ENCODE assay signal across 8 cellular contexts in the genomic region with DNA sequence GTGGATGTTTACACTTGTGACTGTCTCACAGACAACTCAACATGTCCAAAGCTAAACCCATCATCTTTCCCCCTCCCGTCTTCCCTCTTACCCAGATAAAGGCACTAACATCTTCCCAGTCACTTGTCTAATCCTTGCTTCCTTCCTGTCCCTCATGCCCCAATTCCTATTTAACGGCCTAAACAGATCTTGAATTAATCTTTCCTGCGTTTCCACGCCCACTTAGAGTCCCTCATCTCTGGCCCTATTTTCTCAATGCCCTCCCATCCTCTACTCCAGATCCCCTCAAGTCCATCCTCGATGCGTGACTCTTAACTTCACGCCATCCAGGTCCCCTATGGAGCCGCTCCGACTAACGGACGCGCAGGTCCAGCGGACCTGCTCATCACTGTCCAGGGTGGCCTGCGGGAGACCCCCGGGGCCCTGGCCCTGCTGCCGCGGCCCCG. TPM values are rescaled to one million over a fixed set of nuclear protein-coding genes. Genes with fewer than 3 reads are reported as not detected.
DNase-seq lines count a peak whose midpoint lies in the region; ATAC-seq and TF ChIP-seq lines count a peak whose summit lies in the region.

No MANE protein-coding gene starts in this region.

- peak overlapping the region; percentile 85 for H3K4me3 Mint-ChIP-seq in GM23338

- peak overlapping the region; percentile 88 for H3K9ac ChIP-seq in smooth muscle cell (ENCODE audit: low read depth)

- H3K9me2 ChIP-seq in GM23338 (ENCODE audit: insufficient read depth): no peaks in the 10 kb centered on the region

- TF ChIP-seq CTCF in GM23338 (conservative IDR thresholded peaks at IDR 0.05; ENCODE audit: low read depth in 2 of 2) (no peak), WI38 (IDR thresholded peaks at IDR 0.05; ENCODE audit: low read depth, low read length) (no peak), gastroesophageal sphincter (IDR thresholded peaks at IDR 0.05) (no peak), smooth muscle cell (IDR thresholded peaks at IDR 0.05; ENCODE audit: borderline replicate concordance, insufficient read depth, poor library complexity, severe bottlenecking) (no peak)

- H3K36me3 Mint-ChIP-seq in GM23338 (ENCODE audit: low read depth): peaks cover 31% of the 10 kb centered on the region

- TF ChIP-seq POLR2A in gastroesophageal sphincter (IDR thresholded peaks at IDR 0.05): no peak

- H3K27ac Mint-ChIP-seq in GM23338: peak overlapping the region; percentile 36

- peaks cover 25% of the 10 kb centered on the region for H3K4me1 Mint-ChIP-seq in GM23338

- H3K4me2 ChIP-seq in GM23338: peak overlapping the region; percentile 98
- peak overlapping the region; percentile 98 for H3K4me2 ChIP-seq in smooth muscle cell

- H3K4me1 ChIP-seq in ACC112 (ENCODE audit: control insufficient read depth, insufficient read depth, low read length, unreplicated experiment) (peaks cover 7% of the 10 kb centered on the region), GM23338 (ENCODE audit: insufficient read depth) (peaks cover 19% of the 10 kb centered on the region), gastroesophageal sphincter (peaks cover 0 to 28% (median 4%) of the 10 kb centered on the region in 3 donors), smooth muscle cell (ENCODE audit: low read depth) (peaks cover 11% of the 10 kb centered on the region)

- H3K79me2 ChIP-seq in ACC112 (ENCODE audit: control insufficient read depth, insufficient read depth, low read length, unreplicated experiment) (peaks cover 20% of the 10 kb centered on the region), GM23338 (replicated peaks; ENCODE audit: insufficient read depth) (peaks cover 47% of the 10 kb centered on the region), smooth muscle cell (ENCODE audit: low read depth) (no peaks in the 10 kb centered on the region)

- H3K27ac ChIP-seq in ACC112 (ENCODE audit: low read depth, low read length): peak overlapping the region; percentile 71
- peak overlapping the region; percentile 86; the same call in 1 of the 2 replicates for H3K27ac ChIP-seq in GM23338 (ENCODE audit: low read depth)
- H3K27ac ChIP-seq in gastroesophageal sphincter: peak overlapping the region; percentile 39 to 94 (median 92)
- H3K27ac ChIP-seq in smooth muscle cell (ENCODE audit: low read depth): peak overlapping the region; percentile 90

- ATAC-seq in GM23338 (no peak), gastroesophageal sphincter (no peak), HG03135 (IDR thresholded peaks at IDR 0.05; ENCODE audit: unreplicated experiment) (no peak), GM18907 (IDR thresholded peaks at IDR 0.05; ENCODE audit: unreplicated experiment) (no peak)

- H3K9me3 Mint-ChIP-seq in GM23338: peaks cover 12% of the 10 kb centered on the region

- peak overlapping the region; percentile 96 for H3K4me3 ChIP-seq in ACC112 (ENCODE audit: low read depth, low read length)
- peak overlapping the region; percentile 99 for H3K4me3 ChIP-seq in GM23338
- H3K4me3 ChIP-seq in WI38 (ENCODE audit: low read depth, low read length): peak overlapping the region; percentile 79
- peak overlapping the region; percentile 47 to 93 for H3K4me3 ChIP-seq in gastroesophageal sphincter
- H3K4me3 ChIP-seq in smooth muscle cell: peak overlapping the region; percentile 84

- WGBS in gastroesophageal sphincter (ENCODE audit: low coverage in 1 of 2), 2 donors: 0% methylated on average over 5 to 10 of the region's 18 CpGs
- 0% methylated on average over 18 of the region's 18 CpGs for WGBS in smooth muscle cell (ENCODE audit: low lambda C conversion rate)

- TF ChIP-seq EP300 in gastroesophageal sphincter (IDR thresholded peaks at IDR 0.05): no peak

- no peaks in the 10 kb centered on the region for H3K9me3 ChIP-seq in gastroesophageal sphincter
- no peaks in the 10 kb centered on the region for H3K9me3 ChIP-seq in smooth muscle cell (replicated peaks; ENCODE audit: low read depth)

- H4K20me1 ChIP-seq in GM23338 (replicated peaks; ENCODE audit: insufficient read depth) (no peaks in the 10 kb centered on the region), smooth muscle cell (ENCODE audit: low read depth) (no peaks in the 10 kb centered on the region)

- DNase-seq in GM23338 (ENCODE audit: low spot score) (peak; percentile 32), smooth muscle cell (lab: John Stamatoyannopoulos, UW; ENCODE audit: unreplicated experiment) (no peak)
- no peak for DNase-seq in stimulated activated CD4-positive, alpha-beta T cell treated with anti-CD3 and anti-CD28 coated beads, Interleukin-1b, Interleukin-23, amount 100 ng/mL, for 48 hours

- no peaks in the 10 kb centered on the region for H3K27me3 ChIP-seq in ACC112 (ENCODE audit: insufficient read depth, low read length)
- H3K27me3 ChIP-seq in GM23338 (ENCODE audit: insufficient read depth): no peaks in the 10 kb centered on the region
- peaks cover 3% of the 10 kb centered on the region for H3K27me3 ChIP-seq in gastroesophageal sphincter
- H3K27me3 ChIP-seq in smooth muscle cell (ENCODE audit: low read depth): no peaks in the 10 kb centered on the region

- H3K27me3 Mint-ChIP-seq in GM23338 (ENCODE audit: insufficient read depth, low read depth, poor library complexity): peaks cover 5% of the 10 kb centered on the region

- H3F3A ChIP-seq in GM23338 (replicated peaks; ENCODE audit: low read depth) (0 out of 2 replicates have a peak, but pooled peaks cover 3% of the 10 kb centered on the region), smooth muscle cell (ENCODE audit: low read depth) (peaks cover 14% of the 10 kb centered on the region)

- peak overlapping the region; percentile 94 for H2AFZ ChIP-seq in ACC112 (ENCODE audit: low read length, unreplicated experiment)
- peak overlapping the region; percentile 93 for H2AFZ ChIP-seq in GM23338
- H2AFZ ChIP-seq in smooth muscle cell (ENCODE audit: low read depth): peak overlapping the region; percentile 90

- H3K36me3 ChIP-seq in ACC112 (ENCODE audit: insufficient read depth, low read length) (peaks cover 3% of the 10 kb centered on the region; the same call in 1 of the 2 replicates), GM23338 (ENCODE audit: insufficient read depth) (peaks cover 9% of the 10 kb centered on the region), gastroesophageal sphincter (peaks cover 0 to 9% of the 10 kb centered on the region in 2 donors), smooth muscle cell (ENCODE audit: low read depth) (no peaks in the 10 kb centered on the region)

TF ChIP-seq in GM23338, 12 proteins besides CTCF, POLR2A, EP300 and RAD21 (continues in another document):
- TF ChIP-seq JUNB (IDR thresholded peaks at IDR 0.05; ENCODE audit: unreplicated experiment) (no peak), EZH2 (IDR thresholded peaks at IDR 0.05; ENCODE audit: low read depth, unreplicated experiment) (no peak), EZH2phosphoT487 (IDR thresholded peaks at IDR 0.05; ENCODE audit: unreplicated experiment) (no peak), CREB1 (CRISPR knock-in tag; IDR thresholded peaks at IDR 0.05; ENCODE audit: low read depth) (no peak), ZNF331 (CRISPR knock-in tag; IDR thresholded peaks at IDR 0.05; ENCODE audit: low read depth) (no peak), POLR2AphosphoS5 (IDR thresholded peaks at IDR 0.05; ENCODE audit: low read depth) (no peak), REST (IDR thresholded peaks at IDR 0.05; ENCODE audit: unreplicated experiment) (no peak), ZNF114 (CRISPR knock-in tag; IDR thresholded peaks at IDR 0.05) (no peak), STAT1 (IDR thresholded peaks at IDR 0.05; ENCODE audit: unreplicated experiment) (no peak)
- TF ChIP-seq, protein P1, sequence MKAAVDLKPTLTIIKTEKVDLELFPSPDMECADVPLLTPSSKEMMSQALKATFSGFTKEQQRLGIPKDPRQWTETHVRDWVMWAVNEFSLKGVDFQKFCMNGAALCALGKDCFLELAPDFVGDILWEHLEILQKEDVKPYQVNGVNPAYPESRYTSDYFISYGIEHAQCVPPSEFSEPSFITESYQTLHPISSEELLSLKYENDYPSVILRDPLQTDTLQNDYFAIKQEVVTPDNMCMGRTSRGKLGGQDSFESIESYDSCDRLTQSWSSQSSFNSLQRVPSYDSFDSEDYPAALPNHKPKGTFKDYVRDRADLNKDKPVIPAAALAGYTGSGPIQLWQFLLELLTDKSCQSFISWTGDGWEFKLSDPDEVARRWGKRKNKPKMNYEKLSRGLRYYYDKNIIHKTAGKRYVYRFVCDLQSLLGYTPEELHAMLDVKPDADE (IDR thresholded peaks at IDR 0.05): no peak

RNA-seq across cellular contexts. Expression of gene SCLY, which starts 0.7 kb away (rescaled TPM):
- total RNA-seq in GM23338 (2014; rRNA removed; shearing (Covaris generic)): 68.9 and 80.3 TPM in 2 replicates
- 57.2 and 61.1 TPM in 2 replicates for polyA plus RNA-seq in GM23338 (2016; fragmentation: Nextera tagmentation; extraction: Ambion mirVana)
- total RNA-seq in gastroesophageal sphincter: 10 to 100 TPM; 14.2 to 23.2 (median 16.5) TPM
- total RNA-seq in smooth muscle cell: 12.9 and 13.4 TPM in 2 replicates
- polyA plus RNA-seq in smooth muscle cell: 7.6 and 10.0 TPM in 2 replicates

RNA-seq across cellular contexts. Expression of gene ESPNL, which starts 40.0 kb away (rescaled TPM):
- 3.1 and 4.3 TPM in 2 replicates for total RNA-seq in GM23338 (2014; rRNA removed; shearing (Covaris generic))
- 0.44 and 0.71 TPM in 2 replicates for polyA plus RNA-seq in GM23338 (2016; fragmentation: Nextera tagmentation; extraction: Ambion mirVana)
- 1 to 10 TPM in 1 of 4 donors, under 1 TPM in 2, not detected in 1; 0.12 to 3.4 (median 0.31) TPM for total RNA-seq in gastroesophageal sphincter
- total RNA-seq in smooth muscle cell: 0.04 and 0.31 TPM in 2 replicates
- polyA plus RNA-seq in smooth muscle cell: 0.71 TPM in 1 of 2 replicates, not detected in the other
